8 cellular contexts compared by ENCODE assay signal in the genomic region with DNA sequence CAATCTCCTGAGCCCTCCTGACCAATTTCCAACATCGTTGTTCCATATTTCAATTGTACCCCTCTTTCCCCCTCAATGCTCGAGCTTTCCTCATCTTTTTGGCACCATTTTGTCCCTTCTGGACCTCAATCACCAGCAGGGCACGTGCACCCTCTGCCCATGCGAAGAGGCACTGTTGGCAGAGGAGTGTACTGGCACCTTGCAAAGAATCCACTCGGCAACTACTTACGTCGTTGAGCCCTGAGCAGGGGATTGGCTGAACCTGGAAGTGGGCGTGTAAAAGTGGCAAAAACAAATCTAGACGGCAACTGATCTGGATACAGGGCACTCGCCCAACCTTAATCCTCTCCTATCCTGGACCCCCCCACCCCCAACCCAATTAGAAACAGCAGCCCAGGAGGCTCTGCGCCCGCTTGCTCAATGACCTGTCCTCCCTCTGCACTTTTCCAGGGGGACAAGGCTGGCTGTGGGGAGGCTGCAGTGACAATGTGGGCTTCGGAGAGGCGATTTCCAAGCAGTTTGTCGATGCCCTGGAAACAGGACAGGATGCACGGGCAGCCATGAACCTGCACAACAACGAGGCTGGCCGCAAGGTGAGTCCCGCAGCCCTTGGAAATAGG. TPM values are rescaled to one million over a fixed set of nuclear protein-coding genes. Genes with fewer than 3 reads are reported as not detected.
DNase-seq lines count a peak whose midpoint lies in the region; ATAC-seq and TF ChIP-seq lines count a peak whose summit lies in the region.

No MANE protein-coding gene starts in this region.

- DNase-seq in Caco-2: peak; percentile 83 to 88
- DNase-seq in NT2/D1 (ENCODE audit: low read depth, low spot score): peak; percentile 66
- DNase-seq in activated CD8-positive, alpha-beta memory T cell treated with anti-CD3 and anti-CD28 coated beads, Interleukin-2, amount 50 U/mL, for 48 hours: peak; percentile 96
- DNase-seq in epithelial cell of proximal tubule (ENCODE audit: low read depth): peak; percentile 50
- peak; percentile 81 to 97 (median 95) for DNase-seq in mucosa of descending colon
- peak; percentile 79 to 83 for DNase-seq in stimulated activated CD8-positive, alpha-beta memory T cell treated with anti-CD3 and anti-CD28 coated beads, Interleukin-2, amount 100 ng/mL, for 1 hour (ENCODE audit: low read depth in 2 of 2)

- no peak overlapping the region for H3K9ac ChIP-seq in HUES48 (ENCODE audit: low read depth, low read length)
- peak overlapping the region; percentile 57 for H3K9ac ChIP-seq in NT2/D1 (ENCODE audit: insufficient read length, low read depth)

- H3K4me1 ChIP-seq in Caco-2: no peaks in the 10 kb centered on the region
- H3K4me1 ChIP-seq in HUES48 (ENCODE audit: control insufficient read depth, insufficient read depth, low read length): peaks cover 37% of the 10 kb centered on the region
- peaks cover 2% of the 10 kb centered on the region for H3K4me1 ChIP-seq in NT2/D1 (ENCODE audit: insufficient read depth, insufficient read length)
- H3K4me1 ChIP-seq in mucosa of descending colon (ENCODE audit: low read depth): peaks cover 11% of the 10 kb centered on the region

- BruUV-seq in Caco-2 (replicated peaks; lab: Mats Ljungman, UMichigan): no TSS peak

- CTCF ChIA-PET in Caco-2 (lab: Charles Lee): interaction anchor here (1.0 to 2.9 kb wide), 12 partner anchors 8 to 397 kb away, joined by 3 to 49 read pairs (median 7); a partner anchor contains a TSS

- H3K36me3 ChIP-seq in Caco-2 (ENCODE audit: control insufficient read depth, insufficient read depth, low read length) (no peaks in the 10 kb centered on the region), HUES48 (ENCODE audit: control insufficient read depth, insufficient read depth, low read length) (no peaks in the 10 kb centered on the region), NT2/D1 (ENCODE audit: insufficient read depth, insufficient read length, low read length) (no peaks in the 10 kb centered on the region), mucosa of descending colon (ENCODE audit: low read depth) (no peaks in the 10 kb centered on the region)

- peak; percentile 97 for ATAC-seq in GM21390 (IDR thresholded peaks at IDR 0.05; ENCODE audit: unreplicated experiment)
- peak; percentile 93 for ATAC-seq in mucosa of descending colon

- POLR2A ChIA-PET in Caco-2 (lab: Charles Lee): no interaction called here

- no peak overlapping the region for H3K27ac Mint-ChIP-seq in Caco-2 (ENCODE audit: unreplicated experiment)

- TF ChIP-seq CTCF in Caco-2 (IDR thresholded peaks at IDR 0.05; ENCODE audit: insufficient read depth in 1 of 2, low read depth in 1 of 2, low read length in 1 of 2, severe bottlenecking in 1 of 2, unreplicated experiment in 1 of 2) (no peak), epithelial cell of proximal tubule (conservative IDR thresholded peaks at IDR 0.05; ENCODE audit: low read depth, low read length) (peak; percentile 4), mucosa of descending colon (IDR thresholded peaks at IDR 0.05) (no peak)

- no peak overlapping the region for H3K27ac ChIP-seq in HUES48 (ENCODE audit: low read depth, low read length)

- peak overlapping the region; percentile 74 for H3K4me3 Mint-ChIP-seq in Caco-2 (ENCODE audit: unreplicated experiment)

- H3K36me3 Mint-ChIP-seq in Caco-2 (ENCODE audit: insufficient read depth, unreplicated experiment): peaks cover 7% of the 10 kb centered on the region

- intact Hi-C loops in Caco-2 (cut with micrococcal nuclease; ENCODE audit: unreplicated experiment) (loop anchor here (1.0 kb wide), 3 partner anchors 23 to 47 kb away; no protein-coding TSS in a partner anchor), mucosa of descending colon (cut with DNase I, micrococcal nuclease) (no loop called here)

- H3K9me3 Mint-ChIP-seq in Caco-2 (ENCODE audit: unreplicated experiment): no peaks in the 10 kb centered on the region

- H3K27me3 Mint-ChIP-seq in Caco-2 (ENCODE audit: insufficient read depth, unreplicated experiment): peaks cover 18% of the 10 kb centered on the region

- H3K4me1 Mint-ChIP-seq in Caco-2 (ENCODE audit: low read depth, unreplicated experiment): peaks cover 13% of the 10 kb centered on the region

- H3K27me3 ChIP-seq in Caco-2 (replicated peaks; ENCODE audit: control insufficient read depth, insufficient read depth, low read length): no peaks in the 10 kb centered on the region; the same call in 1 of the 2 replicates
- H3K27me3 ChIP-seq in HUES48 (ENCODE audit: control insufficient read depth, insufficient read depth, low read length): peaks cover 75% of the 10 kb centered on the region
- peaks cover 59% of the 10 kb centered on the region for H3K27me3 ChIP-seq in NT2/D1 (ENCODE audit: insufficient read depth, insufficient read length)

- H3K4me3 ChIP-seq in Caco-2 (ENCODE audit: low read depth, low read length) (peak overlapping the region; percentile 44), HUES48 (ENCODE audit: low read depth, low read length) (peak overlapping the region; percentile 63), NT2/D1 (ENCODE audit: insufficient read length, low read depth) (peak overlapping the region; percentile 43), epithelial cell of proximal tubule (ENCODE audit: low read depth, low read length) (peak overlapping the region; percentile 48), mucosa of descending colon (no peak overlapping the region)

- H3K9me3 ChIP-seq in Caco-2 (no peaks in the 10 kb centered on the region), HUES48 (ENCODE audit: control insufficient read depth, insufficient read depth, low read length) (no peaks in the 10 kb centered on the region), NT2/D1 (ENCODE audit: insufficient read depth, low read length) (no peaks in the 10 kb centered on the region), mucosa of descending colon (no peaks in the 10 kb centered on the region)

RNA-seq across cellular contexts. Expression of a gene that starts 18.8 kb away (rescaled TPM):
- total RNA-seq in Caco-2 (2022): 0.14 TPM in 1 of 2 replicates, not detected in the other
- not detected in 2 replicates for total RNA-seq in epithelial cell of proximal tubule
- not detected for total RNA-seq in mucosa of descending colon

RNA-seq across cellular contexts. Expression of a gene that starts 38.1 kb away (rescaled TPM):
- total RNA-seq in Caco-2 (2022) (5.1 and 7.0 TPM in 2 replicates), epithelial cell of proximal tubule (0.87 and 2.9 TPM in 2 replicates), mucosa of descending colon (10 to 100 TPM; 14.0 to 24.8 (median 21.6) TPM)

RNA-seq across cellular contexts. Expression of a gene that starts 48.1 kb away (rescaled TPM):
- 249 and 255 TPM in 2 replicates for total RNA-seq in Caco-2 (2022)
- total RNA-seq in epithelial cell of proximal tubule: 217 and 269 TPM in 2 replicates
- total RNA-seq in mucosa of descending colon: 100 to 1,000 TPM; 169 to 222 (median 202) TPM

RNA-seq across cellular contexts. Expression of a gene that starts 54.2 kb away (rescaled TPM):
- 71.2 and 72.5 TPM in 2 replicates for total RNA-seq in Caco-2 (2022)
- total RNA-seq in epithelial cell of proximal tubule: 6.1 and 7.0 TPM in 2 replicates
- 10 to 100 TPM; 34.0 to 50.6 (median 42.3) TPM for total RNA-seq in mucosa of descending colon
